ENCODE assay signal across 1 cellular context in genomic region chr2:216413882-216414281, GRCh38.
TF ChIP-seq lines count a peak whose summit lies in the region.

No MANE protein-coding gene starts in this region.

TF ChIP-seq in A549, 52 proteins besides CTCF, POLR2A, EP300 and RAD21 (continued from another document):
- no peak for TF ChIP-seq ATOH8 (CRISPR knock-in tag; IDR thresholded peaks at IDR 0.05; ENCODE audit: low read depth)
- no peak for TF ChIP-seq HOXB5 (CRISPR knock-in tag; IDR thresholded peaks at IDR 0.05)
- TF ChIP-seq HEYL (CRISPR knock-in tag; IDR thresholded peaks at IDR 0.05) = no peak
- TF ChIP-seq CHD2 (IDR thresholded peaks at IDR 0.05; ENCODE audit: low read length, partially characterized antibody) = no peak
- no peak for TF ChIP-seq REST (IDR thresholded peaks at IDR 0.05)
- TF ChIP-seq CBX8 (IDR thresholded peaks at IDR 0.05) = no peak
- TF ChIP-seq HOXB13 (CRISPR knock-in tag; IDR thresholded peaks at IDR 0.05; ENCODE audit: low read depth) = no peak
- TF ChIP-seq MYC (IDR thresholded peaks at IDR 0.05; ENCODE audit: borderline replicate concordance, low read length) = no peak
- no peak for TF ChIP-seq HOXA7 (CRISPR knock-in tag; IDR thresholded peaks at IDR 0.05)
- TF ChIP-seq CHD4 (IDR thresholded peaks at IDR 0.05; ENCODE audit: borderline replicate concordance) = no peak
- no peak for TF ChIP-seq TFCP2L1 (CRISPR knock-in tag; IDR thresholded peaks at IDR 0.05)
- TF ChIP-seq RNF2 (IDR thresholded peaks at IDR 0.05; ENCODE audit: borderline replicate concordance, low read depth) = no peak
